Comparison of ENCODE assay signal across 1 cellular context in genomic region chr18:3350566-3351527, GRCh38.
A peak's percentile ranks its signal among the peaks of the same experiment; 100 is the strongest.
TF ChIP-seq lines count a peak whose summit lies in the region.

No MANE protein-coding gene starts in this region.

TF ChIP-seq in HCT116, 20 proteins besides CTCF, POLR2A, EP300 and RAD21:
- no peak for TF ChIP-seq ZBTB33 (IDR thresholded peaks at IDR 0.05; ENCODE audit: extremely low read depth, insufficient replicate concordance, low read length)
- TF ChIP-seq SP1 (IDR thresholded peaks at IDR 0.05; ENCODE audit: low read depth) = peak; percentile 80
- peak; percentile 61; the same call in 1 of the 2 replicates for TF ChIP-seq SIN3A (IDR thresholded peaks at IDR 0.05; ENCODE audit: low read depth)
- TF ChIP-seq EZH2 (IDR thresholded peaks at IDR 0.05) = no peak
- TF ChIP-seq REST (IDR thresholded peaks at IDR 0.05; ENCODE audit: low read depth) = no peak
- TF ChIP-seq SRF (IDR thresholded peaks at IDR 0.05; ENCODE audit: low read depth) = peak; percentile 58
- TF ChIP-seq ATF3 (IDR thresholded peaks at IDR 0.05) = no peak
- TF ChIP-seq JUND (IDR thresholded peaks at IDR 0.05) = peak; percentile 69
- TF ChIP-seq TCF7L2 (IDR thresholded peaks at IDR 0.05; ENCODE audit: borderline replicate concordance, extremely low read depth, insufficient read depth, insufficient read length) = peak; percentile 47
- 0 out of 2 replicates have a peak, but pooled peaks have one; percentile 27 for TF ChIP-seq POLR2AphosphoS5 (IDR thresholded peaks at IDR 0.05; ENCODE audit: low read depth, low read length)
- no peak for TF ChIP-seq ZFX (IDR thresholded peaks at IDR 0.05)
- TF ChIP-seq CEBPB (IDR thresholded peaks at IDR 0.05; ENCODE audit: low read depth) = peak; percentile 63
- no peak for TF ChIP-seq EZH2phosphoT487 (IDR thresholded peaks at IDR 0.05; ENCODE audit: borderline replicate concordance)
- TF ChIP-seq YY1 (IDR thresholded peaks at IDR 0.05; ENCODE audit: extremely low read depth, insufficient replicate concordance, low read depth, low read length) = peak; percentile 56
- no peak for TF ChIP-seq ZNF274 (IDR thresholded peaks at IDR 0.05; ENCODE audit: low read depth, low read length)
- TF ChIP-seq MAX (IDR thresholded peaks at IDR 0.05) = peak; percentile 38
- TF ChIP-seq CBX3 (IDR thresholded peaks at IDR 0.05; ENCODE audit: low read depth) = peak; percentile 85; the same call in 1 of the 2 replicates
- no peak; the same call in 1 of the 2 replicates for TF ChIP-seq EGR1 (IDR thresholded peaks at IDR 0.05; ENCODE audit: low read depth)
- TF ChIP-seq FOSL1 (IDR thresholded peaks at IDR 0.05; ENCODE audit: low read depth) = peak; percentile 74
- TF ChIP-seq ELF1 (IDR thresholded peaks at IDR 0.05; ENCODE audit: borderline replicate concordance, low read depth) = no peak; the same call in 1 of the 2 replicates
